29 cellular contexts compared by ENCODE assay signal in genomic region chr7:34952822-34953221, GRCh38.
"Had no signal": no experiment of that assay in that cellular context is flagged by ENCODE, and none has a peak within 500 bp of the region (broad histone marks: within the 10 kb centered on the region; RNA-seq: fewer than 3 reads in every experiment).

No MANE protein-coding gene starts in this region.

- H3K4me1 Mint-ChIP-seq: endodermal cell had no signal

- H3K27ac Mint-ChIP-seq: dendritic cell treated with granulocyte-macrophage colony-stimulating factor and Interleukin-4, amounts not matched to agents 40 ng/mL and 50 ng/mL, for 4 days; effector memory CD8-positive, alpha-beta T cell; endodermal cell had no signal

- H3K36me3 ChIP-seq: colonic mucosa, esophagus squamous epithelium, gastrocnemius medialis had no signal

- FAIRE-seq: endometrium, endothelial cell of umbilical vein, frontal cortex had no signal

- ATAC-seq: effector memory CD8-positive, alpha-beta T cell; esophagus mucosa; foreskin keratinocyte; gastrocnemius medialis; gastroesophageal sphincter; heart left ventricle; heart right ventricle had no signal

- H3K9me3 ChIP-seq: colonic mucosa, esophagus muscularis mucosa, esophagus squamous epithelium, gastrocnemius medialis, gastroesophageal sphincter, heart left ventricle, heart right ventricle had no signal

- H3K4me3 ChIP-seq: colonic mucosa, coronary artery, dorsolateral prefrontal cortex, esophagus muscularis mucosa, esophagus squamous epithelium, gastrocnemius medialis, gastroesophageal sphincter, heart left ventricle, heart right ventricle, hepatocyte had no signal

- H3K4me1 ChIP-seq: colonic mucosa, esophagus muscularis mucosa, esophagus squamous epithelium, foreskin keratinocyte, gastrocnemius medialis, gastroesophageal sphincter, heart left ventricle had no signal

- H3K4me2 ChIP-seq: hepatocyte had no signal

- H3K79me2 ChIP-seq: hepatocyte had no signal

- H2AFZ ChIP-seq: hepatocyte had no signal

- DNase-seq: colonic mucosa; cortex of kidney; dermis blood vessel endothelial cell; dorsolateral prefrontal cortex; effector CD4-positive, alpha-beta T cell; effector CD8-positive, alpha-beta T cell; effector memory CD4-positive, alpha-beta T cell; effector memory CD8-positive, alpha-beta T cell; endodermal cell; erythroblast; esophagus squamous epithelium; foreskin fibroblast; foreskin keratinocyte; foreskin melanocyte; gastrocnemius medialis; glutamatergic neuron; head of caudate nucleus; heart left ventricle; heart right ventricle had no signal

- H3K27ac ChIP-seq: colonic mucosa, coronary artery, dorsolateral prefrontal cortex, epithelial cell of prostate, esophagus muscularis mucosa, esophagus squamous epithelium, foreskin keratinocyte, gastrocnemius medialis, gastroesophageal sphincter, heart left ventricle, heart right ventricle, hepatocyte had no signal

- H3K27me3 ChIP-seq: colonic mucosa, dorsolateral prefrontal cortex, esophagus muscularis mucosa, esophagus squamous epithelium, foreskin keratinocyte, gastrocnemius medialis, gastroesophageal sphincter, heart left ventricle, heart right ventricle, hepatocyte had no signal

- H3K4me3 Mint-ChIP-seq: dendritic cell treated with granulocyte-macrophage colony-stimulating factor and Interleukin-4, amounts not matched to agents 40 ng/mL and 50 ng/mL, for 4 days; effector memory CD8-positive, alpha-beta T cell; endodermal cell had no signal

- H3K27me3 Mint-ChIP-seq: dendritic cell treated with granulocyte-macrophage colony-stimulating factor and Interleukin-4, amounts not matched to agents 40 ng/mL and 50 ng/mL, for 4 days; effector memory CD8-positive, alpha-beta T cell had no signal

- H3K9me3 Mint-ChIP-seq: dendritic cell treated with granulocyte-macrophage colony-stimulating factor and Interleukin-4, amounts not matched to agents 40 ng/mL and 50 ng/mL, for 4 days; effector memory CD8-positive, alpha-beta T cell; endodermal cell had no signal
